Comparison of ENCODE assay signal across 17 cellular contexts in genomic region chr7:8254215-8254614, GRCh38. TPM values are rescaled to one million over a fixed set of nuclear protein-coding genes. Genes with fewer than 3 reads are reported as not detected.
DNase-seq lines count a peak whose midpoint lies in the region; ATAC-seq, FAIRE-seq and TF ChIP-seq lines count a peak whose summit lies in the region.
"Had no signal": no experiment of that assay in that cellular context is flagged by ENCODE, and none has a peak within 500 bp of the region (broad histone marks: within the 10 kb centered on the region; RNA-seq: fewer than 3 reads in every experiment).

No MANE protein-coding gene starts in this region.

- H3K4me1 ChIP-seq in K562 (replicated peaks in 1 of 2; ENCODE audit: control insufficient read depth in 2 of 2, insufficient read depth in 2 of 2, low read length in 2 of 2), result no peaks in the 10 kb centered on the region
- H3K4me1 ChIP-seq in neutrophil (ENCODE audit: control insufficient read depth in 1 of 2, insufficient read depth in 1 of 2, low read depth in 1 of 2, low read length in 1 of 2), result peaks cover 30 to 32% of the 10 kb centered on the region in 2 experiments

- H3K9me3 ChIP-seq in K562 (replicated peaks; ENCODE audit: control insufficient read depth, insufficient read depth, low read depth, low read length) (no peaks in the 10 kb centered on the region), neutrophil (no peaks in the 10 kb centered on the region)

- H4K20me1 ChIP-seq in K562 (replicated peaks; ENCODE audit: control insufficient read depth, insufficient read depth, low read length), result no peaks in the 10 kb centered on the region

- H3K36me3 ChIP-seq in K562 (ENCODE audit: control insufficient read depth, insufficient read depth, low read length), result no peaks in the 10 kb centered on the region
- no peaks in the 10 kb centered on the region for H3K36me3 ChIP-seq in neutrophil

- DNase-seq in left ventricle myocardium superior (no peak), cardiac septum (ENCODE audit: low spot score) (no peak), K562 (ENCODE audit: extremely low read depth in 1 of 4, low spot score in 3 of 4) (no peak), Kasumi-1 (lab: John Stamatoyannopoulos, UW) (no peak), RKO (ENCODE audit: low spot score) (no peak)
- DNase-seq: CD8-positive, alpha-beta memory T cell; GDM1; GM23248; KBM-7; NCI-H524; NK-92 treated with Interleukin-12 subunit alpha and Interleukin-12 subunit beta, amount 100 ng/mL, for 24 hours; SIG-M5 had no signal

- WGBS in K562 (ENCODE audit: insufficient coverage, low coverage, missing lambda C conversion rate), result 58% methylated on average over 3 of the region's 3 CpGs

- H3K9ac ChIP-seq in K562 (ENCODE audit: insufficient read depth in 1 of 2, low read depth in 2 of 2, low read length in 2 of 2), result no peak overlapping the region
- H3K9ac ChIP-seq: GM23248 had no signal

- intact Hi-C loops in left ventricle myocardium superior (cut with micrococcal nuclease), result no loop called here
- intact Hi-C loops in cardiac septum (cut with DNase I), result no loop called here
- intact Hi-C loops in K562 (cut with micrococcal nuclease), result no loop called here

- H3K27me3 ChIP-seq in K562 (ENCODE audit: control insufficient read depth in 2 of 2, insufficient read depth in 2 of 2, low read length in 2 of 2) (no peaks in the 10 kb centered on the region), neutrophil (no peaks in the 10 kb centered on the region)

- FAIRE-seq in K562 (lab: Jason Lieb, UNC), result no peak
- FAIRE-seq: D721Med, GM12878 had no signal

- no peak for TF ChIP-seq EP300 in K562 (IDR thresholded peaks at IDR 0.05; ENCODE audit: low read length)

- TF ChIP-seq CTCF in K562 (IDR thresholded peaks at IDR 0.05 in 2 of 3, conservative IDR thresholded peaks at IDR 0.05 in 1 of 3; ENCODE audit: insufficient read depth in 2 of 3, low read depth in 1 of 3, low read length in 3 of 3), result no peak
- no peak for TF ChIP-seq CTCF in neutrophil (IDR thresholded peaks at IDR 0.05)

- no peaks in the 10 kb centered on the region for H3K79me2 ChIP-seq in K562 (ENCODE audit: control insufficient read depth, insufficient read depth, low read length)

- POLR2A ChIA-PET in K562 (lab: Yijun Ruan, JAX), result interaction anchor here (1.5 kb wide), 1 partner anchor 9 kb away, joined by 5 read pairs; no protein-coding TSS in a partner anchor

- no peak overlapping the region for H3K4me2 ChIP-seq in K562 (ENCODE audit: insufficient read depth, low read length)

- CTCF ChIA-PET in K562 (lab: Yijun Ruan, JAX; ENCODE audit: low intra/inter-chr PET ratio), result no interaction called here

- no peak for TF ChIP-seq POLR2A in K562 (conservative IDR thresholded peaks at IDR 0.05)

- no peak overlapping the region for H2AFZ ChIP-seq in K562 (ENCODE audit: low read depth, low read length)
- H2AFZ ChIP-seq: GM23248 had no signal

- in situ Hi-C loops in K562 (cut with MboI), result no loop called here

- peak; percentile 43 for ATAC-seq in left ventricle myocardium superior
- peak; percentile 33; the same call in 1 of the 3 replicates for ATAC-seq in K562
- ATAC-seq in HG03025 (IDR thresholded peaks at IDR 0.05; ENCODE audit: low FRiP score, unreplicated experiment), result no peak
- ATAC-seq: GM12878 had no signal

- no peak overlapping the region for H3K4me3 ChIP-seq in K562
- H3K4me3 ChIP-seq in neutrophil (ENCODE audit: low read depth in 1 of 2, low read length in 1 of 2), result peak overlapping the region in 1 of 2 experiments; percentile 17
- H3K4me3 ChIP-seq: GM12878, GM23248 had no signal

- no peak for TF ChIP-seq RAD21 in K562 (CRISPR knock-in tag; conservative IDR thresholded peaks at IDR 0.05 in 1 of 2, IDR thresholded peaks at IDR 0.05 in 1 of 2)

- BruUV-seq in K562 (replicated peaks; lab: Mats Ljungman, UMichigan), result no TSS peak

- H3K27ac ChIP-seq in K562 (ENCODE audit: extremely low read depth, low read depth, low read length) (no peak overlapping the region), neutrophil (peak overlapping the region; percentile 83)
- H3K27ac ChIP-seq: GM23248 had no signal

- H3K9me1 ChIP-seq in K562 (ENCODE audit: control insufficient read depth, insufficient read depth, low read length), result no peaks in the 10 kb centered on the region

TF ChIP-seq in K562, 482 proteins besides CTCF, POLR2A, EP300 and RAD21:
- TF ChIP-seq SMARCE1 (IDR thresholded peaks at IDR 0.05), result no peak
- TF ChIP-seq ZZZ3 (IDR thresholded peaks at IDR 0.05), result no peak
- no peak for TF ChIP-seq ZNF589 (CRISPR knock-in tag; IDR thresholded peaks at IDR 0.05; ENCODE audit: low read depth)
- no peak for TF ChIP-seq SUPT5H (IDR thresholded peaks at IDR 0.05)
- TF ChIP-seq ZNF668 (CRISPR knock-in tag; IDR thresholded peaks at IDR 0.05), result no peak
- TF ChIP-seq BRCA1 (IDR thresholded peaks at IDR 0.05), result no peak
- no peak for TF ChIP-seq BRCA1 (CRISPR knock-in tag; IDR thresholded peaks at IDR 0.05)

RNA-seq across cellular contexts. Expression of gene ICA1, which starts 7.8 kb away (rescaled TPM):
- 51.0 TPM for total RNA-seq in left ventricle myocardium superior
- 76.0 TPM for total RNA-seq in cardiac septum
- 20.3 and 57.6 TPM in 2 replicates for total RNA-seq in K562 (2011; cell fraction: chromatin; rRNA removed; ENCODE audit: low replicate concordance)
- total RNA-seq in K562 (2011; cell fraction: nucleolus; rRNA removed), result 10.7 and 12.4 TPM in 2 replicates
- total RNA-seq in K562 (2011; cell fraction: nucleoplasm; rRNA removed), result 18.8 and 19.2 TPM in 2 replicates
- total RNA-seq in K562 (2014; rRNA removed), result 12.7 and 16.4 TPM in 2 replicates
- total RNA-seq in K562 (2014; rRNA removed; fragmentation: Illumina TruSeq; extraction: Trizol), result 18.5 and 23.0 TPM in 2 replicates
- total RNA-seq in K562 (2015; rRNA removed; fragmentation: Illumina TruSeq; extraction: Trizol), result 16.1 and 16.4 TPM in 2 replicates
- total RNA-seq in K562 (2021), result 17.8 and 18.5 TPM in 2 replicates
- polyA plus RNA-seq in K562 (2011; rRNA removed), result 19.8 and 26.0 TPM in 2 replicates
- 4.8 and 11.7 TPM in 2 replicates for polyA plus RNA-seq in K562 (2011; cell fraction: cytosol; rRNA removed)
- polyA plus RNA-seq in K562 (2011; cell fraction: nucleus; rRNA removed), result 11.4 and 24.9 TPM in 2 replicates
- polyA plus RNA-seq in K562 (2012), result 13.9 and 35.9 TPM in 2 replicates
- polyA plus RNA-seq in K562 (2014; fragmentation: Illumina TruSeq; extraction: Trizol), result 17.2 and 22.3 TPM in 2 replicates
- 10 to 100 TPM in 1 of 2 experiments, 1 to 10 TPM in 1; 7.1 to 10.7 TPM for polyA plus RNA-seq in K562 (2014; fragmentation: Nextera tagmentation; extraction: Ambion mirVana)
- 14.2 and 17.8 TPM in 2 replicates for polyA plus RNA-seq in K562 (2014; rRNA removed)
- 23.8 and 38.1 TPM in 2 replicates for polyA minus RNA-seq in K562 (2011; rRNA and poly(A)+ RNA removed)
- polyA minus RNA-seq in K562 (2011; cell fraction: cytosol; rRNA and poly(A)+ RNA removed), result 6.6 and 7.9 TPM in 2 replicates
- polyA minus RNA-seq in K562 (2011; cell fraction: nucleus; rRNA and poly(A)+ RNA removed), result 10.2 and 35.3 TPM in 2 replicates
- total RNA-seq: GM23248 had no signal
- polyA plus RNA-seq: AG04450, GM23248 had no signal
